ENCODE assay signal across 1 cellular context in the genomic region with DNA sequence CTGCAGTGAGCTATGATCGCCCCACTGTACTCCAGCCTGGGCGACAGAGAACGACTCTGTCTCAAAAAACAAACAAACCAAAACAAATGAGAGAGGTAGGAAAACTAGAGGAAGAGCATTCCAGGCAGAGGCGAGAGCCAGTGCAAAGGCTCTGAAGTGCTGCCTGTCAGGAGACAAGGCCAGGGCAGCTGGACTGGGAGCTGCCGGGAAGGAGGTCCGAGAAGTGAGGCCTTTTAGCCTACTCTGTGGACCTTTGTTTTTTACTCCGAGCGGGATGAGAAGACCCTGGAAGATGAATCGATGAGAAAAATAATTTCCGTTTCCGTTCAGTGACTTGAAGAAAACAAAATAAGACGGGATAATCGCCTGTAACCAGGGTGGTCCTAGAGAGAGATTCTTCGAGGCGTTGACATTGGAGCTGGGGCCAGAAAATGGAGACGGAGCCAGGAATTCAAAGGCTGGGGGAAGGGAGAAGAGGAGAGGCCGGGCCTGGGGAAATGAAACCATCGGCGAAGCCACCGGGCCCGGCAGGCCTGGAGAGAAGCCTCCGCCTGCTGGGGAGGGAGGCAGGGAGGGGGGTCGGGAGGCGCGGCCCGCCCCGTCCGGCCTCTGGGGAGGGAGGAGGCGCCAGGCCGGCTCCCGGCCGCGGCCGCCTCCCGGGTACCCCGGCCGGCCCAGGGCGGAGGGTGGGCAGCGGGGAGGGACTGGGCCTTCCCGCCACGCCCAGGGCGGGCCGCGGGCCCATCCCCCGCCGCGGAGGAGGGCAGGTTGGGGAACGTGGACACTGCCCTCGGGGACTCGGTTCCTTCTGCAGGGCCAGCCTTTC.
A peak's percentile ranks its signal among the peaks of the same experiment; 100 is the strongest.
TF ChIP-seq lines count a peak whose summit lies in the region.

No MANE protein-coding gene starts in this region.

TF ChIP-seq in endothelial cell of umbilical vein, 7 proteins besides CTCF, POLR2A, EP300 and RAD21:
- TF ChIP-seq POLR2AphosphoS5 (IDR thresholded peaks at IDR 0.05; ENCODE audit: insufficient read depth, low read depth, low read length): peak; percentile 82
- TF ChIP-seq FOS (IDR thresholded peaks at IDR 0.05; ENCODE audit: borderline replicate concordance, insufficient read depth, low read length): no peak
